Comparison of ENCODE assay signal across 8 cellular contexts in the genomic region with DNA sequence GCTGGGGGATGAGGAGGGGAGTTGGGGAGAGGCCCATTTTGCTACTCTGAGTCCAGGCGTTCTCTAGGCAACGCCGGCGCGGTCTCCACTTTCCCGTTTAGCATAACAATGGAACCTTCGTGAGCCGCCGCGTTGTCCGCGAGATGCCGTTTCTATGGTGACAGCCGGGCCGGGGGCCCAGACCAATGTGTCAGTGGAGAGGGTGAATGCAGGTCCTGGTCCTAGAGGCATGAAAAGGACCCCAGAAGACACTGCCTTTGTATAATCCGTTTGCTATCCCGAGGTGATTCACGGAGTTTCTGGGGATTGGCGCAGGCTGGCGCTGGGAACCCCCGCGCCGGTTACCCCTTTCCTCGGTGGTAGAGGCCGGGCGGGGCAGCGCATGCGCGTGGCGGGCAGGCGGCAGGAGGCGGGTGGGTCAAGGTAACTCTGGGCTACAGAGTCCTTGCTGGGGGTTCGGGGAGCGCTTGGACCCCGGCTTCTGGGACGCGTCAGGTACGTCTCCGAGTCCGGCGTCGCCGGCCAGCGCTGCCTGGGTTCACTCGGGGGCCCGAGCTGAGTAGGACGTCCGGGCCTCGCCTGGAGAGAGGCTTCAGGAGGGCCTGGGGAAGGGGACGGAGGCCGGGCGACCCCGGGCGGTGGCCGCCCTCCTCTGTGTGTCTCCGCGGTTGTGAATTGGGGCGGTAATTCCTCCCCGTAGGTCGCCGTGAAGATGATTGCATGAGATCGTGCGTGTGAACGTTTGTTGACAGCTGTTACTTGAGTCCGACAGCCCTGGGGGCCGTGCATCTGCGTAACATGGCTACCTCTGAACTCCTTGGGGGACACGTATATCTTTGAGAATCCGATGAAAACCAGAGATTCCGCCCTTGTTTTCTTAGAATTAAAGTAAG. TPM values are rescaled to one million over a fixed set of nuclear protein-coding genes. Genes with fewer than 3 reads are reported as not detected.
A peak's percentile ranks its signal among the peaks of the same experiment; 100 is the strongest.
DNase-seq lines count a peak whose midpoint lies in the region; ATAC-seq and TF ChIP-seq lines count a peak whose summit lies in the region.

A gene (plus strand): TSS at position 383 of the 893 bp plus-strand sequence. CDS start 11,417 bp downstream, outside the sequence.
A gene (minus strand): TSS at position 137 of the 893 bp plus-strand sequence. CDS start 6,224 bp downstream, outside the sequence.

- DNase-seq in AG04450 (ENCODE audit: low read depth, low spot score): peak; percentile 39
- DNase-seq in NCI-H226: peak; percentile 57
- DNase-seq in activated CD4-positive, CD25-positive, alpha-beta regulatory T cell treated with anti-CD3 and anti-CD28 coated beads, Interleukin-2, amount 50 U/mL, for 16 hours (ENCODE audit: low read depth, low spot score): peak; percentile 73
- peak; percentile 82 for DNase-seq in central memory CD4-positive, alpha-beta T cell
- DNase-seq in inferior parietal cortex (ENCODE audit: extremely low spot score): peak; percentile 90
- DNase-seq in smooth muscle cell of the brain vasculature (ENCODE audit: low read depth, low spot score): peak; percentile 57

- H3K27me3 ChIP-seq in AG04450 (ENCODE audit: control insufficient read depth, insufficient read depth, low read length): no peaks in the 10 kb centered on the region

- H3K4me3 ChIP-seq in AG04450 (ENCODE audit: low read depth, low read length): peak within 1 kb of the TSS; percentile 87

- H3K27ac ChIP-seq in AG04450 (ENCODE audit: low read depth, low read length): peak within 1 kb of the TSS; percentile 83

- ATAC-seq in GM18907 (IDR thresholded peaks at IDR 0.05; ENCODE audit: unreplicated experiment): peak; percentile 73
- peak; percentile 81 for ATAC-seq in HG03175 (IDR thresholded peaks at IDR 0.05; ENCODE audit: unreplicated experiment)

- H3K9me3 ChIP-seq in AG04450 (ENCODE audit: control insufficient read depth, insufficient read depth, low read length): no peaks in the 10 kb centered on the region; the same call in 1 of the 2 replicates

- POLR2A ChIA-PET in AG04450 (lab: Yijun Ruan, JAX): no interaction called here

- CTCF ChIA-PET in AG04450 (lab: Charles Lee): no interaction called here

- TF ChIP-seq CTCF in AG04450 (IDR thresholded peaks at IDR 0.05; ENCODE audit: low read depth, low read length): no peak

RNA-seq across cellular contexts. Expression of the first gene that starts in this region (rescaled TPM):
- 39.7 and 43.0 TPM in 2 replicates for polyA plus RNA-seq in AG04450 (2011; rRNA removed)
- polyA minus RNA-seq in AG04450 (2011; rRNA and poly(A)+ RNA removed): 14.8 and 17.2 TPM in 2 replicates

RNA-seq across cellular contexts. Expression of the second gene that starts in this region (rescaled TPM):
- 1.0 and 1.4 TPM in 2 replicates for polyA plus RNA-seq in AG04450 (2011; rRNA removed)
- 2.9 and 3.1 TPM in 2 replicates for polyA minus RNA-seq in AG04450 (2011; rRNA and poly(A)+ RNA removed)

Comparison
In these comparisons a context has a peak if more than half of its experiments do, and no peak if none do; other contexts are left out.
1. Peak in every context shown above with its lines: DNase-seq, ATAC-seq, H3K4me3 ChIP-seq and H3K27ac ChIP-seq.
2. DNase-seq: peak in every context shown above with its lines; median percentile 90 in inferior parietal cortex; 82 in central memory CD4-positive, alpha-beta T cell; 73 in activated CD4-positive, CD25-positive, alpha-beta regulatory T cell treated with anti-CD3 and anti-CD28 coated beads, Interleukin-2, amount 50 U/mL, for 16 hours; 57 in NCI-H226; 57 in smooth muscle cell of the brain vasculature; 39 in AG04450.